In the genomic region with DNA sequence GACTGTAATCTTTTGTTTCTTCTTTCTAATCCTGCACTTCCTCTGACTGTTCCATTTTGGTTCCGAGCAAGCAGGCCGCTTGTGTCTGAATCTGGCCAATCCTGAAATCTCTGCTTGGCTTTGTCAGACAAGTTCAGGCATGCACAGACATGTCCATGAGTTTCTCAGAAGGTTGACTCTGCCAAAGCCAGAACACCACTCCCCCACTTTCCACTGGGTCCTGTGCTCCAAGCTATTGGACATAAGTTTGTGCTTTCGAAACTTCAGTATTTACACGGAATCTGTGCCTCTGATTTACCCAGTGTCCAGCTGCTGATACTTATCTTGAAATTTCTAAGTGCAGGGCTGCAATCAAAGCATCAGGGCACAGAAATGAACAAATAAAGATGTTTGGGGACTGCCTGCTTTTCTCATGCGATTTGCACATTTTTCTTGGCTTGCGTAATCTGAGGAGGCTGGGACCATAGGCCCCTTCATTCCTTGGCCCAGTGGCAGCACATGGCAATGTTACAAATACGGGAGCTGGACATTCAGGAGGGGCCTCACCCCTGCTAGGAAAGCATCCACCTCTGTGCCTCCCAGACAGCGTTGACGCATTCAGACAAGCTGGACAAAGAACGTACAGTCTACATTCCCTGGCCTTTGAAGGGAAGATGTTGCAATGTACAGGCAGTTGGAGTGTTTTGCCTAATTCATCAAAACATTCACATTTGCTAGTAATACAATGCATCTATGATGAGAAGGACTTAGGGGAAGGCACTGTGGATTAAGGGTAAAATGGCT, we compare ENCODE assay signal across 1 cellular context.
TF ChIP-seq lines count a peak whose summit lies in the region.

No MANE protein-coding gene starts in this region.

TF ChIP-seq in HepG2, 621 proteins besides CTCF, POLR2A, EP300 and RAD21 (continued from another document and continues in another):
- TF ChIP-seq, protein P1, sequence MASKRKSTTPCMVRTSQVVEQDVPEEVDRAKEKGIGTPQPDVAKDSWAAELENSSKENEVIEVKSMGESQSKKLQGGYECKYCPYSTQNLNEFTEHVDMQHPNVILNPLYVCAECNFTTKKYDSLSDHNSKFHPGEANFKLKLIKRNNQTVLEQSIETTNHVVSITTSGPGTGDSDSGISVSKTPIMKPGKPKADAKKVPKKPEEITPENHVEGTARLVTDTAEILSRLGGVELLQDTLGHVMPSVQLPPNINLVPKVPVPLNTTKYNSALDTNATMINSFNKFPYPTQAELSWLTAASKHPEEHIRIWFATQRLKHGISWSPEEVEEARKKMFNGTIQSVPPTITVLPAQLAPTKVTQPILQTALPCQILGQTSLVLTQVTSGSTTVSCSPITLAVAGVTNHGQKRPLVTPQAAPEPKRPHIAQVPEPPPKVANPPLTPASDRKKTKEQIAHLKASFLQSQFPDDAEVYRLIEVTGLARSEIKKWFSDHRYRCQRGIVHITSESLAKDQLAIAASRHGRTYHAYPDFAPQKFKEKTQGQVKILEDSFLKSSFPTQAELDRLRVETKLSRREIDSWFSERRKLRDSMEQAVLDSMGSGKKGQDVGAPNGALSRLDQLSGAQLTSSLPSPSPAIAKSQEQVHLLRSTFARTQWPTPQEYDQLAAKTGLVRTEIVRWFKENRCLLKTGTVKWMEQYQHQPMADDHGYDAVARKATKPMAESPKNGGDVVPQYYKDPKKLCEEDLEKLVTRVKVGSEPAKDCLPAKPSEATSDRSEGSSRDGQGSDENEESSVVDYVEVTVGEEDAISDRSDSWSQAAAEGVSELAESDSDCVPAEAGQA (IDR thresholded peaks at IDR 0.05; ENCODE audit: low read depth), result peak; percentile 40; the same call in 1 of the 2 replicates
- TF ChIP-seq, protein P1 (CRISPR knock-in tag; IDR thresholded peaks at IDR 0.05; ENCODE audit: borderline replicate concordance), result no peak
- TF ChIP-seq RFXANK (CRISPR knock-in tag; IDR thresholded peaks at IDR 0.05), result no peak
- peak; percentile 20; the same call in 1 of the 2 replicates for TF ChIP-seq POLR2AphosphoS5 (IDR thresholded peaks at IDR 0.05; ENCODE audit: low read depth, low read length)
- peak; percentile 100 for TF ChIP-seq ZSCAN25 (CRISPR knock-in tag; IDR thresholded peaks at IDR 0.05)
- TF ChIP-seq GMEB1 (CRISPR knock-in tag; IDR thresholded peaks at IDR 0.05; ENCODE audit: borderline replicate concordance), result peak; percentile 54; the same call in 1 of the 2 replicates
- TF ChIP-seq FOXJ3 (CRISPR knock-in tag; IDR thresholded peaks at IDR 0.05; ENCODE audit: borderline replicate concordance), result peak; percentile 94; the same call in 1 of the 2 replicates
- TF ChIP-seq, protein P2, sequence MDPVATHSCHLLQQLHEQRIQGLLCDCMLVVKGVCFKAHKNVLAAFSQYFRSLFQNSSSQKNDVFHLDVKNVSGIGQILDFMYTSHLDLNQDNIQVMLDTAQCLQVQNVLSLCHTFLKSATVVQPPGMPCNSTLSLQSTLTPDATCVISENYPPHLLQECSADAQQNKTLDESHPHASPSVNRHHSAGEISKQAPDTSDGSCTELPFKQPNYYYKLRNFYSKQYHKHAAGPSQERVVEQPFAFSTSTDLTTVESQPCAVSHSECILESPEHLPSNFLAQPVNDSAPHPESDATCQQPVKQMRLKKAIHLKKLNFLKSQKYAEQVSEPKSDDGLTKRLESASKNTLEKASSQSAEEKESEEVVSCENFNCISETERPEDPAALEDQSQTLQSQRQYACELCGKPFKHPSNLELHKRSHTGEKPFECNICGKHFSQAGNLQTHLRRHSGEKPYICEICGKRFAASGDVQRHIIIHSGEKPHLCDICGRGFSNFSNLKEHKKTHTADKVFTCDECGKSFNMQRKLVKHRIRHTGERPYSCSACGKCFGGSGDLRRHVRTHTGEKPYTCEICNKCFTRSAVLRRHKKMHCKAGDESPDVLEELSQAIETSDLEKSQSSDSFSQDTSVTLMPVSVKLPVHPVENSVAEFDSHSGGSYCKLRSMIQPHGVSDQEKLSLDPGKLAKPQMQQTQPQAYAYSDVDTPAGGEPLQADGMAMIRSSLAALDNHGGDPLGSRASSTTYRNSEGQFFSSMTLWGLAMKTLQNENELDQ (CRISPR knock-in tag; IDR thresholded peaks at IDR 0.05; ENCODE audit: borderline replicate concordance), result no peak
- TF ChIP-seq ZNF800 (CRISPR knock-in tag; IDR thresholded peaks at IDR 0.05), result no peak; the same call in 1 of the 2 replicates
- TF ChIP-seq NR1H2 (CRISPR knock-in tag; IDR thresholded peaks at IDR 0.05; ENCODE audit: borderline replicate concordance, low read depth), result no peak
- no peak for TF ChIP-seq ZBTB2 (CRISPR knock-in tag; IDR thresholded peaks at IDR 0.05; ENCODE audit: low read depth)
- TF ChIP-seq, protein P3, sequence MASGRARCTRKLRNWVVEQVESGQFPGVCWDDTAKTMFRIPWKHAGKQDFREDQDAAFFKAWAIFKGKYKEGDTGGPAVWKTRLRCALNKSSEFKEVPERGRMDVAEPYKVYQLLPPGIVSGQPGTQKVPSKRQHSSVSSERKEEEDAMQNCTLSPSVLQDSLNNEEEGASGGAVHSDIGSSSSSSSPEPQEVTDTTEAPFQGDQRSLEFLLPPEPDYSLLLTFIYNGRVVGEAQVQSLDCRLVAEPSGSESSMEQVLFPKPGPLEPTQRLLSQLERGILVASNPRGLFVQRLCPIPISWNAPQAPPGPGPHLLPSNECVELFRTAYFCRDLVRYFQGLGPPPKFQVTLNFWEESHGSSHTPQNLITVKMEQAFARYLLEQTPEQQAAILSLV (CRISPR knock-in tag; IDR thresholded peaks at IDR 0.05; ENCODE audit: borderline replicate concordance), result no peak
- TF ChIP-seq ZKSCAN5 (CRISPR knock-in tag; IDR thresholded peaks at IDR 0.05), result no peak
- peak; percentile 41; the same call in 1 of the 2 replicates for TF ChIP-seq SIN3A (IDR thresholded peaks at IDR 0.05; ENCODE audit: borderline replicate concordance, low read depth, low read length)
- no peak for TF ChIP-seq SAFB2 (CRISPR knock-in tag; IDR thresholded peaks at IDR 0.05; ENCODE audit: borderline replicate concordance, low read depth)
- TF ChIP-seq MTA3 (CRISPR knock-in tag; IDR thresholded peaks at IDR 0.05), result no peak
- TF ChIP-seq MZF1 (CRISPR knock-in tag; IDR thresholded peaks at IDR 0.05; ENCODE audit: borderline replicate concordance), result no peak
- TF ChIP-seq SOX6 (IDR thresholded peaks at IDR 0.05), result no peak
- TF ChIP-seq SOX6 (CRISPR knock-in tag; IDR thresholded peaks at IDR 0.05), result peak; percentile 96
- TF ChIP-seq ZNF841 (CRISPR knock-in tag; IDR thresholded peaks at IDR 0.05; ENCODE audit: borderline replicate concordance), result no peak
- peak; percentile 81 for TF ChIP-seq ZNF740 (CRISPR knock-in tag; IDR thresholded peaks at IDR 0.05)
- TF ChIP-seq, protein P4, sequence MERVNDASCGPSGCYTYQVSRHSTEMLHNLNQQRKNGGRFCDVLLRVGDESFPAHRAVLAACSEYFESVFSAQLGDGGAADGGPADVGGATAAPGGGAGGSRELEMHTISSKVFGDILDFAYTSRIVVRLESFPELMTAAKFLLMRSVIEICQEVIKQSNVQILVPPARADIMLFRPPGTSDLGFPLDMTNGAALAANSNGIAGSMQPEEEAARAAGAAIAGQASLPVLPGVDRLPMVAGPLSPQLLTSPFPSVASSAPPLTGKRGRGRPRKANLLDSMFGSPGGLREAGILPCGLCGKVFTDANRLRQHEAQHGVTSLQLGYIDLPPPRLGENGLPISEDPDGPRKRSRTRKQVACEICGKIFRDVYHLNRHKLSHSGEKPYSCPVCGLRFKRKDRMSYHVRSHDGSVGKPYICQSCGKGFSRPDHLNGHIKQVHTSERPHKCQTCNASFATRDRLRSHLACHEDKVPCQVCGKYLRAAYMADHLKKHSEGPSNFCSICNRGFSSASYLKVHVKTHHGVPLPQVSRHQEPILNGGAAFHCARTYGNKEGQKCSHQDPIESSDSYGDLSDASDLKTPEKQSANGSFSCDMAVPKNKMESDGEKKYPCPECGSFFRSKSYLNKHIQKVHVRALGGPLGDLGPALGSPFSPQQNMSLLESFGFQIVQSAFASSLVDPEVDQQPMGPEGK (CRISPR knock-in tag; IDR thresholded peaks at IDR 0.05), result peak; percentile 76
- peak; percentile 78 for TF ChIP-seq ZNF609 (CRISPR knock-in tag; IDR thresholded peaks at IDR 0.05; ENCODE audit: borderline replicate concordance)
- peak; percentile 74; the same call in 1 of the 2 replicates for TF ChIP-seq ZNF224 (CRISPR knock-in tag; IDR thresholded peaks at IDR 0.05)
- peak; percentile 93 for TF ChIP-seq TBX2 (CRISPR knock-in tag; IDR thresholded peaks at IDR 0.05; ENCODE audit: borderline replicate concordance)
- TF ChIP-seq ZNF333 (CRISPR knock-in tag; IDR thresholded peaks at IDR 0.05; ENCODE audit: borderline replicate concordance), result no peak
